In genomic region chr16:64982581-64982980, GRCh38 we compare ENCODE assay signal across 24 cellular contexts.
DNase-seq lines count a peak whose midpoint lies in the region; ATAC-seq, FAIRE-seq and TF ChIP-seq lines count a peak whose summit lies in the region.
"Had no signal": no experiment of that assay in that cellular context is flagged by ENCODE, and none has a peak within 500 bp of the region (broad histone marks: within the 10 kb centered on the region; RNA-seq: fewer than 3 reads in every experiment).

No MANE protein-coding gene starts in this region.

- no peaks in the 10 kb centered on the region for H3K27me3 ChIP-seq in IMR-90 (ENCODE audit: control insufficient read depth, insufficient read depth, low read length)
- H3K27me3 ChIP-seq in GM12878 (replicated peaks in 1 of 2; ENCODE audit: control insufficient read depth in 2 of 2, insufficient read depth in 2 of 2, low read length in 1 of 2): no peaks in the 10 kb centered on the region
- H3K27me3 ChIP-seq: BE2C had no signal

- no peaks in the 10 kb centered on the region; the same call in 1 of the 2 replicates for H3K9me1 ChIP-seq in IMR-90 (ENCODE audit: insufficient read depth, low read length)

- BruUV-seq in IMR-90 (replicated peaks; lab: Mats Ljungman, UMichigan) (no TSS peak), GM12878 (replicated peaks; lab: Mats Ljungman, UMichigan) (no TSS peak)

- intact Hi-C loops in IMR-90 (cut with micrococcal nuclease): no loop called here
- intact Hi-C loops in GM12878 (cut with micrococcal nuclease; ENCODE audit: unreplicated experiment): no loop called here

- H3K79me2 ChIP-seq in GM12878 (ENCODE audit: control insufficient read depth, insufficient read depth, low read length): no peaks in the 10 kb centered on the region

- no peak overlapping the region for H2AK5ac ChIP-seq in IMR-90 (ENCODE audit: low read depth, low read length)

- H2BK20ac ChIP-seq in IMR-90 (ENCODE audit: low read depth, low read length): no peak overlapping the region

- CTCF ChIA-PET in IMR-90 (lab: Yijun Ruan, JAX) (no interaction called here), GM12878 (lab: Yijun Ruan, JAX) (interaction anchor here (0.7 to 2.4 kb wide), 6 partner anchors 14 to 237 kb away, joined by 3 to 10 read pairs (median 3); no protein-coding TSS in a partner anchor)

- TF ChIP-seq POLR2A in IMR-90 (IDR thresholded peaks at IDR 0.05; ENCODE audit: low read depth, low read length): no peak
- no peak for TF ChIP-seq POLR2A in GM12878 (IDR thresholded peaks at IDR 0.05; ENCODE audit: low read depth, low read length)

- H2AFZ ChIP-seq in IMR-90 (replicated peaks; ENCODE audit: low read length, poor library complexity) (no peak overlapping the region), GM12878 (ENCODE audit: control insufficient read depth, low read depth, low read length) (no peak overlapping the region)

- TF ChIP-seq RAD21 in IMR-90 (IDR thresholded peaks at IDR 0.05; ENCODE audit: low read length) (no peak), GM12878 (IDR thresholded peaks at IDR 0.05; ENCODE audit: insufficient read depth, low read depth, low read length) (no peak)

- POLR2A ChIA-PET in IMR-90 (lab: Charles Lee; ENCODE audit: unreplicated experiment): no interaction called here
- POLR2A ChIA-PET in GM12878 (lab: Charles Lee): interaction anchor here (1.2 kb wide), 1 partner anchor 26 kb away, joined by 3 read pairs; no protein-coding TSS in a partner anchor

- H3K36me3 ChIP-seq in IMR-90 (ENCODE audit: control insufficient read depth, insufficient read depth, low read length) (peaks cover 46% of the 10 kb centered on the region), GM12878 (ENCODE audit: control insufficient read depth in 2 of 2, insufficient read depth in 2 of 2, low read length in 1 of 2) (no peaks in the 10 kb centered on the region)
- H3K36me3 ChIP-seq: BE2C had no signal

- H3K23ac ChIP-seq in IMR-90 (ENCODE audit: low read depth, low read length): no peak overlapping the region

- H3K14ac ChIP-seq in IMR-90 (replicated peaks; ENCODE audit: low read depth, low read length): no peak overlapping the region

- H3K4ac ChIP-seq in IMR-90 (ENCODE audit: low read depth, low read length): no peak overlapping the region

- in situ Hi-C loops in IMR-90 (cut with MboI; ENCODE audit: low sequenced_read_pairs) (no loop called here), GM12878 (cut with MboI) (no loop called here)

- FAIRE-seq in GM12878 (lab: Jason Lieb, UNC): no peak
- FAIRE-seq: GM12891, GM18507, HTR-8/SVneo had no signal

- dilution Hi-C loops in IMR-90 (cut with HindIII; ENCODE audit: low sequenced_read_pairs, unreplicated experiment): no loop called here

- H3K4me3 ChIP-seq in IMR-90 (ENCODE audit: insufficient read depth, low read depth, low read length): no peak overlapping the region
- no peak overlapping the region for H3K4me3 ChIP-seq in GM12878

- H3K18ac ChIP-seq in IMR-90 (ENCODE audit: low read depth, low read length): no peak overlapping the region

- H3K4me2 ChIP-seq in IMR-90 (ENCODE audit: low read depth, low read length) (no peak overlapping the region), GM12878 (ENCODE audit: control insufficient read depth, insufficient read depth) (no peak overlapping the region)

- no peak overlapping the region for H2BK15ac ChIP-seq in IMR-90 (ENCODE audit: low read depth, low read length)

- H2BK5ac ChIP-seq in IMR-90 (ENCODE audit: low read depth, low read length, poor library complexity, severe bottlenecking): no peak overlapping the region

- H3K9me3 ChIP-seq in IMR-90 (ENCODE audit: control insufficient read depth, insufficient read depth, low read length) (no peaks in the 10 kb centered on the region), GM12878 (replicated peaks; ENCODE audit: control insufficient read depth, insufficient read depth, low read length) (no peaks in the 10 kb centered on the region)
- H3K9me3 ChIP-seq: BE2C had no signal

- no peak overlapping the region for H2AK9ac ChIP-seq in IMR-90 (replicated peaks; ENCODE audit: low read depth, low read length, poor library complexity)

- RAD21 ChIA-PET in GM12878 (lab: Charles Lee; ENCODE audit: unreplicated experiment): interaction anchor here (0.7 to 3.1 kb wide), 8 partner anchors 26 to 235 kb away, joined by 3 to 9 read pairs (median 3); no protein-coding TSS in a partner anchor

- ATAC-seq in IMR-90 (ENCODE audit: low read depth) (no peak), GM12878 (peak; percentile 47; the same call in 2 of the 3 replicates)
- ATAC-seq: HCT116 had no signal

- DNase-seq in IMR-90 (peak; percentile 23), GM12878 (ENCODE audit: low read depth, low spot score) (no peak), iris pigment epithelial cell (ENCODE audit: low read depth) (peak; percentile 54), anterior cingulate cortex (lab: John Stamatoyannopoulos, UW) (no peak), SHP77 treated with DMSO at 0.1 percent for 48 hours (lab: John Stamatoyannopoulos, UW) (no peak), germinal center (ENCODE audit: low spot score) (no peak)
- no peak for DNase-seq in activated effector memory CD4-positive, alpha-beta T cell treated with Interleukin-2 at 50 U/mL for 16 hours
- DNase-seq: BE2C; CD4-positive, CD25-positive, alpha-beta regulatory T cell; COR-L47; DMS 273 treated with DMSO at 0.1 percent for 48 hours; GF-D8; GOT3; Karpas-422; MM.1S; NCI-H1092 treated with DMSO at 0.1 percent for 48 hours; NCI-H146; NCI-H2029 treated with DMSO at 0.1 percent for 48 hours; NCI-H2171 treated with DMSO at 0.1 percent for 48 hours; NCI-H748 treated with DMSO at 0.1 percent for 48 hours had no signal

- TF ChIP-seq CTCF in IMR-90 (conservative IDR thresholded peaks at IDR 0.05; ENCODE audit: low read depth, low read length) (no peak), GM12878 (IDR thresholded peaks at IDR 0.05 in 2 of 3, conservative IDR thresholded peaks at IDR 0.05 in 1 of 3; ENCODE audit: control insufficient read depth in 2 of 3, extremely low read depth in 1 of 3, insufficient read depth in 1 of 3, low read depth in 3 of 3, low read length in 3 of 3) (no peak)

- peaks cover 8 to 29% of the 10 kb centered on the region in 2 experiments for H3K79me1 ChIP-seq in IMR-90 (ENCODE audit: low read depth in 1 of 2, low read length in 2 of 2)

- H4K20me1 ChIP-seq in IMR-90 (ENCODE audit: insufficient read depth, low read length) (no peaks in the 10 kb centered on the region; the same call in 1 of the 2 replicates), GM12878 (ENCODE audit: control insufficient read depth, insufficient read depth) (no peaks in the 10 kb centered on the region)

- no peak for TF ChIP-seq EP300 in GM12878 (IDR thresholded peaks at IDR 0.05; ENCODE audit: borderline replicate concordance in 1 of 2, control insufficient read depth in 1 of 2, low read depth in 2 of 2, low read length in 2 of 2)

- H3K27ac ChIP-seq in IMR-90 (ENCODE audit: insufficient read depth, low read length) (no peak overlapping the region), GM12878 (ENCODE audit: control insufficient read depth, insufficient read depth) (no peak overlapping the region)

- SMC1A ChIA-PET in GM12878 (lab: Charles Lee; ENCODE audit: uncharacterized antibody, unreplicated experiment): interaction anchor here (0.7 to 2.3 kb wide), 9 partner anchors 10 to 824 kb away, joined by 3 to 9 read pairs (median 4); no protein-coding TSS in a partner anchor

- WGBS in IMR-90 (ENCODE audit: extremely low coverage in 2 of 2, insufficient read length in 1 of 2), 2 experiments: 100% methylated on average over 1 of the region's 3 CpGs; no CpG with 5 or more reads in 1 of the 2 experiments
- WGBS in GM12878 (ENCODE audit: insufficient coverage, insufficient replicate concordance, low lambda C conversion rate, missing lambda C conversion rate): 57% methylated on average over 3 of the region's 3 CpGs

- H3K4me1 ChIP-seq in IMR-90 (ENCODE audit: control insufficient read depth, insufficient read depth, low read length) (no peaks in the 10 kb centered on the region), GM12878 (ENCODE audit: control insufficient read depth, insufficient read depth, low read length) (no peaks in the 10 kb centered on the region)

- no peak overlapping the region for H3K9ac ChIP-seq in IMR-90 (ENCODE audit: low read depth, low read length)
- H3K9ac ChIP-seq in GM12878 (ENCODE audit: control insufficient read depth, insufficient read depth, low read length): no peak overlapping the region

- H3K56ac ChIP-seq in IMR-90 (ENCODE audit: extremely low read depth, insufficient read depth, low read length): no peak overlapping the region

- no peak overlapping the region for H4K91ac ChIP-seq in IMR-90 (ENCODE audit: insufficient read depth, low read depth, low read length)

- H2BK120ac ChIP-seq in IMR-90 (ENCODE audit: low read depth, low read length): no peak overlapping the region

- no peak overlapping the region for H4K5ac ChIP-seq in IMR-90 (ENCODE audit: low read depth, low read length)

- H4K8ac ChIP-seq in IMR-90 (ENCODE audit: low read depth in 2 of 2, low read length in 2 of 2): no peak overlapping the region

TF ChIP-seq in IMR-90, 13 proteins besides CTCF, POLR2A, EP300 and RAD21 (continues in another document):
- TF ChIP-seq MXI1 (IDR thresholded peaks at IDR 0.05; ENCODE audit: borderline replicate concordance, low read depth, low read length): no peak
- no peak for TF ChIP-seq BHLHE40 (IDR thresholded peaks at IDR 0.05; ENCODE audit: low read depth, low read length)
- no peak for TF ChIP-seq MAFK (IDR thresholded peaks at IDR 0.05; ENCODE audit: low read depth, low read length)
- no peak for TF ChIP-seq RFX5 (IDR thresholded peaks at IDR 0.05; ENCODE audit: low read depth, low read length)
- TF ChIP-seq RCOR1 (IDR thresholded peaks at IDR 0.05; ENCODE audit: insufficient replicate concordance, low read length): no peak

TF ChIP-seq in GM12878, 131 proteins besides CTCF, POLR2A, EP300 and RAD21 (continues in another document):
- no peak for TF ChIP-seq TCF3 (IDR thresholded peaks at IDR 0.05; ENCODE audit: borderline replicate concordance, insufficient read depth, low read depth, low read length)
- TF ChIP-seq NRF1 (conservative IDR thresholded peaks at IDR 0.05; ENCODE audit: low read depth, low read length): no peak
- no peak for TF ChIP-seq IKZF1 (conservative IDR thresholded peaks at IDR 0.05)
- no peak for TF ChIP-seq E2F4 (IDR thresholded peaks at IDR 0.05; ENCODE audit: low read depth, low read length)
- no peak for TF ChIP-seq SREBF1 (IDR thresholded peaks at IDR 0.05; ENCODE audit: low read length)

Comparison
In these comparisons a context has a peak if more than half of its experiments do, and no peak if none do; other contexts are left out.
1. DNase-seq: peak in IMR-90 (single experiment) and iris pigment epithelial cell (single experiment); none in GM12878 (single experiment), anterior cingulate cortex (0 of 58), activated effector memory CD4-positive, alpha-beta T cell treated with Interleukin-2 at 50 U/mL for 16 hours (single experiment), SHP77 treated with DMSO at 0.1 percent for 48 hours (single experiment) and germinal center (single experiment).